5 cellular contexts compared by ENCODE assay signal in genomic region chrX:15273275-15273674, GRCh38. TPM values are rescaled to one million over a fixed set of nuclear protein-coding genes. Genes with fewer than 3 reads are reported as not detected.
"Had no signal": no experiment of that assay in that cellular context is flagged by ENCODE, and none has a peak within 500 bp of the region (broad histone marks: within the 10 kb centered on the region; RNA-seq: fewer than 3 reads in every experiment).

No MANE protein-coding gene starts in this region.

RNA-seq across cellular contexts. Expression of gene ASB11, which starts 42.2 kb away (rescaled TPM):
- total RNA-seq: testis, thoracic aorta, tibial nerve, ureter, vagina had no signal
